Comparison of ENCODE assay signal across 14 cellular contexts in genomic region chr5:137560414-137560813, GRCh38.
"Had no signal": no experiment of that assay in that cellular context is flagged by ENCODE, and none has a peak within 500 bp of the region (broad histone marks: within the 10 kb centered on the region; RNA-seq: fewer than 3 reads in every experiment).

No MANE protein-coding gene starts in this region.

- H3K4me1 Mint-ChIP-seq: stimulated activated effector memory CD8-positive, alpha-beta T cell treated with anti-CD3 and anti-CD28 coated beads, Interleukin-12 subunit alpha, Interleukin-12 subunit beta, amount 100 ng/mL, for 72 hours had no signal

- FAIRE-seq: small intestine had no signal

- H3K4me1 ChIP-seq: adrenal gland had no signal

- H3K27ac Mint-ChIP-seq: activated naive CD4-positive, alpha-beta T cell treated with anti-CD3 and anti-CD28 coated beads, Interleukin-2, amount 10 ng/mL, durations not matched to agents 7 days and 5 days; activated T-helper 2 cell treated with anti-CD3 and anti-CD28 coated beads, Interferon-gamma antibody, Interleukin-2, Interleukin-4, amounts not matched to agents 10 μg/mL and 5 μg/mL and 100 μg/mL, durations not matched to agents 14 hours and 24 hours and 36 hours; naive thymus-derived CD4-positive, alpha-beta T cell; stimulated activated effector memory CD8-positive, alpha-beta T cell treated with anti-CD3 and anti-CD28 coated beads, Interleukin-12 subunit alpha, Interleukin-12 subunit beta, amount 100 ng/mL, for 72 hours; T-helper 2 cell treated with Interferon-gamma antibody and Interleukin-4, amounts not matched to agents 5 μg/mL and 100 μg/mL, for 36 hours had no signal

- H3K27me3 ChIP-seq: adrenal gland, right atrium auricular region, transverse colon had no signal

- H3K9me3 ChIP-seq: adrenal gland, right atrium auricular region, transverse colon had no signal

- DNase-seq: activated CD4-positive, alpha-beta T cell treated with anti-CD3 and anti-CD28 coated beads for 48 hours; activated naive CD4-positive, alpha-beta T cell treated with anti-CD3 and anti-CD28 coated beads, Interleukin-2, amount 10 ng/mL, durations not matched to agents 7 days and 5 days; activated T-cell treated with anti-CD3 and anti-CD28 coated beads for 4 hours; adrenal gland; left colon; naive thymus-derived CD4-positive, alpha-beta T cell; posterior cingulate gyrus; small intestine; transverse colon had no signal

- H3K36me3 ChIP-seq: adrenal gland, right atrium auricular region, transverse colon had no signal

- H3K9me3 Mint-ChIP-seq: activated naive CD4-positive, alpha-beta T cell treated with anti-CD3 and anti-CD28 coated beads, Interleukin-2, amount 10 ng/mL, durations not matched to agents 7 days and 5 days; activated T-helper 2 cell treated with anti-CD3 and anti-CD28 coated beads, Interferon-gamma antibody, Interleukin-2, Interleukin-4, amounts not matched to agents 10 μg/mL and 5 μg/mL and 100 μg/mL, durations not matched to agents 14 hours and 24 hours and 36 hours; stimulated activated effector memory CD8-positive, alpha-beta T cell treated with anti-CD3 and anti-CD28 coated beads, Interleukin-12 subunit alpha, Interleukin-12 subunit beta, amount 100 ng/mL, for 72 hours; T-helper 2 cell treated with Interferon-gamma antibody and Interleukin-4, amounts not matched to agents 5 μg/mL and 100 μg/mL, for 36 hours had no signal

- ATAC-seq: esophagus mucosa; left colon; naive thymus-derived CD4-positive, alpha-beta T cell; stimulated activated effector memory CD8-positive, alpha-beta T cell treated with anti-CD3 and anti-CD28 coated beads, Interleukin-12 subunit alpha, Interleukin-12 subunit beta, amount 100 ng/mL, for 72 hours had no signal

- H3K36me3 Mint-ChIP-seq: activated naive CD4-positive, alpha-beta T cell treated with anti-CD3 and anti-CD28 coated beads, Interleukin-2, amount 10 ng/mL, durations not matched to agents 7 days and 5 days; naive thymus-derived CD4-positive, alpha-beta T cell; stimulated activated effector memory CD8-positive, alpha-beta T cell treated with anti-CD3 and anti-CD28 coated beads, Interleukin-12 subunit alpha, Interleukin-12 subunit beta, amount 100 ng/mL, for 72 hours had no signal

- H3K27ac ChIP-seq: adrenal gland, right atrium auricular region, transverse colon had no signal

- H3K4me3 Mint-ChIP-seq: activated naive CD4-positive, alpha-beta T cell treated with anti-CD3 and anti-CD28 coated beads, Interleukin-2, amount 10 ng/mL, durations not matched to agents 7 days and 5 days; naive thymus-derived CD4-positive, alpha-beta T cell; stimulated activated effector memory CD8-positive, alpha-beta T cell treated with anti-CD3 and anti-CD28 coated beads, Interleukin-12 subunit alpha, Interleukin-12 subunit beta, amount 100 ng/mL, for 72 hours; T-helper 2 cell treated with Interferon-gamma antibody and Interleukin-4, amounts not matched to agents 5 μg/mL and 100 μg/mL, for 36 hours had no signal

- H3K4me3 ChIP-seq: adrenal gland, right atrium auricular region, transverse colon had no signal
